17 cellular contexts compared by ENCODE assay signal in the genomic region with DNA sequence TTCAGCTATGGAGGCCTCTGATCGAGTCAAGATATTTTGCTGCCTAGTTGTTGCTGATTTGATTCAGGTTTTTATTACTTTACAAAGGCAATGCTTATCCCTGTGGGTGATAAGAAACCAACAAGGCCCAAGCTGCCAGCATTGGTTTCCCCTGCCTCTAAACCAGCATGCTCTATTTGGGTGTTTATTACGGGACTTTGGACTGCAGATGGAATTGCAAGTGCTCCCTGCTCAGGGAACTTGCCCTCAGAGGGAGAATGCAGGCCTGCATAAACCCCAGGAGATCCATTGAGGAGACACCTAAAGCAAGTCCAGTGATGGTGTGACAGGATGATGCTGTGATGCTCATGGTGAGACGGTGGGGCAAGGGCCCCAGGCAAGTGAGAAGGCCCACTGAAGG.
A peak's percentile ranks its signal among the peaks of the same experiment; 100 is the strongest.
DNase-seq lines count a peak whose midpoint lies in the region; ATAC-seq and TF ChIP-seq lines count a peak whose summit lies in the region.
"Had no signal": no experiment of that assay in that cellular context is flagged by ENCODE, and none has a peak within 500 bp of the region (broad histone marks: within the 10 kb centered on the region; RNA-seq: fewer than 3 reads in every experiment).

No MANE protein-coding gene starts in this region.

- H3K4me1 ChIP-seq in HUES48 (ENCODE audit: control insufficient read depth, insufficient read depth, low read length) (peaks cover 7% of the 10 kb centered on the region), endodermal cell (ENCODE audit: control insufficient read depth, insufficient read depth, low read length) (peaks cover 19% of the 10 kb centered on the region), transverse colon (peaks cover 0 to 10% (median 4%) of the 10 kb centered on the region in 4 donors)
- H3K4me1 ChIP-seq: HAP-1 had no signal

- intact Hi-C loops in transverse colon (cut with DNase I; ENCODE audit: low total_unique reads) = no loop called here

- in situ Hi-C loops in transverse colon (cut with MboI; ENCODE audit: low pct_ligation_motif_present in 1 of 4, low pct_unique_long_range_greater_than_20kb in 1 of 4, low sequenced_read_pairs in 3 of 4) = no loop called here

- peaks cover 38% of the 10 kb centered on the region for H3K9me3 Mint-ChIP-seq in endodermal cell
- H3K9me3 Mint-ChIP-seq in mesothelial cell of epicardium = peaks cover 27% of the 10 kb centered on the region
- peaks cover 6% of the 10 kb centered on the region for H3K9me3 Mint-ChIP-seq in activated T-helper 17 cell treated with anti-CD3 and anti-CD28 coated beads, Interleukin-2, amount 50 U/mL, for 72 hours

- no peak overlapping the region for H3K4me3 Mint-ChIP-seq in endodermal cell
- no peak overlapping the region for H3K4me3 Mint-ChIP-seq in mesothelial cell of epicardium
- H3K4me3 Mint-ChIP-seq in activated T-helper 17 cell treated with anti-CD3 and anti-CD28 coated beads, Interleukin-2, amount 50 U/mL, for 72 hours = no peak overlapping the region
- H3K4me3 Mint-ChIP-seq: CD8-positive, alpha-beta memory T cell had no signal

- no peak for TF ChIP-seq CTCF in endodermal cell (conservative IDR thresholded peaks at IDR 0.05)
- no peak for TF ChIP-seq CTCF in mesothelial cell of epicardium (IDR thresholded peaks at IDR 0.05; ENCODE audit: unreplicated experiment)
- no peak for TF ChIP-seq CTCF in transverse colon (IDR thresholded peaks at IDR 0.05)

- no peak for TF ChIP-seq EP300 in transverse colon (IDR thresholded peaks at IDR 0.05; ENCODE audit: low read depth)

- H3K27me3 ChIP-seq in HUES48 (ENCODE audit: control insufficient read depth, insufficient read depth, low read length) = no peaks in the 10 kb centered on the region
- no peaks in the 10 kb centered on the region for H3K27me3 ChIP-seq in endodermal cell (ENCODE audit: control insufficient read depth, insufficient read depth, low read length, poor library complexity, severe bottlenecking)
- H3K27me3 ChIP-seq in transverse colon = no peaks in the 10 kb centered on the region

- H3K9me3 ChIP-seq in HUES48 (ENCODE audit: control insufficient read depth, insufficient read depth, low read length) = peaks cover 11% of the 10 kb centered on the region
- H3K9me3 ChIP-seq in endodermal cell (ENCODE audit: control insufficient read depth, low read length) = peaks cover 46% of the 10 kb centered on the region
- peaks cover 0 to 6% of the 10 kb centered on the region in 2 donors for H3K9me3 ChIP-seq in transverse colon
- H3K9me3 ChIP-seq: HAP-1 had no signal

- H3K9ac ChIP-seq in HUES48 (ENCODE audit: low read depth, low read length) (no peak overlapping the region), endodermal cell (ENCODE audit: extremely low read depth, low read length, poor library complexity, severe bottlenecking) (no peak overlapping the region)

- 95 to 100% methylated on average over 1 to 3 of the region's 3 CpGs for WGBS in endodermal cell (ENCODE audit: insufficient coverage in 1 of 2, insufficient read length in 1 of 2), 2 experiments
- 47% methylated on average over 3 of the region's 3 CpGs; no CpG with 5 or more reads in 1 of the 2 donors for WGBS in transverse colon (ENCODE audit: low coverage in 1 of 2), 2 donors

- DNase-seq in endodermal cell = no peak
- no peak for DNase-seq in mesothelial cell of epicardium (ENCODE audit: low spot score in 2 of 2, unreplicated experiment in 2 of 2)
- peak; percentile 25 for DNase-seq in transverse colon
- DNase-seq in cerebellar cortex (ENCODE audit: low spot score) = no peak
- DNase-seq: 8988T; CD8-positive, alpha-beta memory T cell; DMS153; NCI-H1105; NCI-H1694; NCI-H2081 treated with DMSO at 0.1 percent for 48 hours; NCI-H2171 treated with DMSO at 0.1 percent for 48 hours; NCI-H524 treated with DMSO at 0.1 percent for 48 hours had no signal

- no peaks in the 10 kb centered on the region for H3K36me3 ChIP-seq in HUES48 (ENCODE audit: control insufficient read depth, insufficient read depth, low read length)
- H3K36me3 ChIP-seq in endodermal cell (ENCODE audit: control insufficient read depth, insufficient read depth, low read length) = no peaks in the 10 kb centered on the region
- no peaks in the 10 kb centered on the region for H3K36me3 ChIP-seq in transverse colon
- H3K36me3 ChIP-seq: HAP-1 had no signal

- no peak overlapping the region for H3K4me3 ChIP-seq in HUES48 (ENCODE audit: low read depth, low read length)
- H3K4me3 ChIP-seq in endodermal cell (ENCODE audit: low read length) = no peak overlapping the region
- H3K4me3 ChIP-seq in transverse colon = no peak overlapping the region
- H3K4me3 ChIP-seq: HAP-1 had no signal

- no peak for ATAC-seq in activated T-helper 17 cell treated with anti-CD3 and anti-CD28 coated beads, Interleukin-2, amount 50 U/mL, for 72 hours (replicated peaks)
- no peak for ATAC-seq in GM18909 (IDR thresholded peaks at IDR 0.05; ENCODE audit: poor library complexity, unreplicated experiment)

- H3K27ac Mint-ChIP-seq in endodermal cell = no peak overlapping the region
- H3K27ac Mint-ChIP-seq in mesothelial cell of epicardium = peak overlapping the region; percentile 19
- no peak overlapping the region for H3K27ac Mint-ChIP-seq in activated T-helper 17 cell treated with anti-CD3 and anti-CD28 coated beads, Interleukin-2, amount 50 U/mL, for 72 hours
- H3K27ac Mint-ChIP-seq: CD8-positive, alpha-beta memory T cell had no signal

- H3K27ac ChIP-seq in HUES48 (ENCODE audit: low read depth, low read length) = peak overlapping the region; percentile 19
- H3K27ac ChIP-seq in endodermal cell (ENCODE audit: low read depth, low read length) = peak overlapping the region; percentile 33
- no peak overlapping the region for H3K27ac ChIP-seq in transverse colon
- H3K27ac ChIP-seq: C4-2B had no signal

- H3K36me3 Mint-ChIP-seq in endodermal cell (ENCODE audit: low read depth) = peaks cover 7% of the 10 kb centered on the region
- H3K36me3 Mint-ChIP-seq in mesothelial cell of epicardium = peaks cover 18% of the 10 kb centered on the region
- no peaks in the 10 kb centered on the region for H3K36me3 Mint-ChIP-seq in activated T-helper 17 cell treated with anti-CD3 and anti-CD28 coated beads, Interleukin-2, amount 50 U/mL, for 72 hours (ENCODE audit: low read depth)
- H3K36me3 Mint-ChIP-seq: CD8-positive, alpha-beta memory T cell had no signal

- peaks cover 27% of the 10 kb centered on the region for H3K4me1 Mint-ChIP-seq in endodermal cell
- H3K4me1 Mint-ChIP-seq in mesothelial cell of epicardium = peaks cover 20% of the 10 kb centered on the region
- no peaks in the 10 kb centered on the region for H3K4me1 Mint-ChIP-seq in activated T-helper 17 cell treated with anti-CD3 and anti-CD28 coated beads, Interleukin-2, amount 50 U/mL, for 72 hours
- H3K4me1 Mint-ChIP-seq: CD8-positive, alpha-beta memory T cell had no signal

- TF ChIP-seq POLR2A in transverse colon (IDR thresholded peaks at IDR 0.05) = no peak

- peaks cover 4% of the 10 kb centered on the region for H3K27me3 Mint-ChIP-seq in endodermal cell (ENCODE audit: insufficient read depth)
- H3K27me3 Mint-ChIP-seq in mesothelial cell of epicardium (ENCODE audit: low read depth) = no peaks in the 10 kb centered on the region
- peaks cover 10% of the 10 kb centered on the region for H3K27me3 Mint-ChIP-seq in activated T-helper 17 cell treated with anti-CD3 and anti-CD28 coated beads, Interleukin-2, amount 50 U/mL, for 72 hours

Comparison
In these comparisons a context has a peak if more than half of its experiments do, and no peak if none do; other contexts are left out.
1. H3K27ac ChIP-seq: peak in HUES48 (single experiment) and endodermal cell (single experiment); none in transverse colon (0 of 4).